In genomic region chr17:60087882-60088669, GRCh38 we compare ENCODE assay signal across 9 cellular contexts. TPM values are rescaled to one million over a fixed set of nuclear protein-coding genes. Genes with fewer than 3 reads are reported as not detected.
DNase-seq lines count a peak whose midpoint lies in the region; ATAC-seq and TF ChIP-seq lines count a peak whose summit lies in the region.
"Had no signal": no experiment of that assay in that cellular context is flagged by ENCODE, and none has a peak within 500 bp of the region (broad histone marks: within the 10 kb centered on the region; RNA-seq: fewer than 3 reads in every experiment).

No MANE protein-coding gene starts in this region.

- H2AFZ ChIP-seq in GM23338 = peak overlapping the region; percentile 16; the same call in 1 of the 2 replicates

- H3K4me3 ChIP-seq in GM23338 (no peak overlapping the region), fibroblast of pulmonary artery (replicated peaks; ENCODE audit: low read depth, low read length) (peak overlapping the region; percentile 34), Caco-2 (ENCODE audit: low read depth, low read length) (no peak overlapping the region)

- H3K9me3 Mint-ChIP-seq in GM23338 (peaks cover 9% of the 10 kb centered on the region), Caco-2 (ENCODE audit: unreplicated experiment) (peaks cover 19% of the 10 kb centered on the region)
- peaks cover 8% of the 10 kb centered on the region for H3K9me3 Mint-ChIP-seq in stimulated activated effector memory CD8-positive, alpha-beta T cell treated with anti-CD3 and anti-CD28 coated beads, Interleukin-12 subunit alpha, Interleukin-12 subunit beta, amount 100 ng/mL, for 72 hours

- H3K4me1 Mint-ChIP-seq in GM23338 = peaks cover 27% of the 10 kb centered on the region
- H3K4me1 Mint-ChIP-seq in stimulated activated effector memory CD8-positive, alpha-beta T cell treated with anti-CD3 and anti-CD28 coated beads, Interleukin-12 subunit alpha, Interleukin-12 subunit beta, amount 100 ng/mL, for 72 hours = no peaks in the 10 kb centered on the region
- H3K4me1 Mint-ChIP-seq in Caco-2 (ENCODE audit: low read depth, unreplicated experiment) = peaks cover 12% of the 10 kb centered on the region

- no peaks in the 10 kb centered on the region for H3F3A ChIP-seq in GM23338 (replicated peaks; ENCODE audit: low read depth)

- DNase-seq in GM23338 (ENCODE audit: low spot score) (peak; percentile 26), RWPE1 (ENCODE audit: low spot score) (peak; percentile 36), fibroblast of pulmonary artery (ENCODE audit: low read depth) (peak; percentile 76), Caco-2 (no peak), GF-D8 (lab: John Stamatoyannopoulos, UW) (no peak)
- peak in 1 of 2 donors; percentile 29 for DNase-seq in stimulated activated effector memory CD8-positive, alpha-beta T cell treated with anti-CD3 and anti-CD28 coated beads, Interleukin-12 subunit alpha, Interleukin-12 subunit beta, amount 100 ng/mL, for 72 hours (ENCODE audit: low spot score in 2 of 2)
- DNase-seq: NCI-H1694 had no signal

- intact Hi-C loops in Caco-2 (cut with micrococcal nuclease; ENCODE audit: unreplicated experiment) = no loop called here

- CTCF ChIA-PET in RWPE1 (lab: Yijun Ruan, JAX) = no interaction called here
- CTCF ChIA-PET in Caco-2 (lab: Charles Lee) = interaction anchor here (0.7 kb wide), 1 partner anchor 14 kb away, joined by 11 read pairs; no protein-coding TSS in a partner anchor

- H3K27ac Mint-ChIP-seq in GM23338 = no peak overlapping the region
- peak overlapping the region; percentile 5 for H3K27ac Mint-ChIP-seq in stimulated activated effector memory CD8-positive, alpha-beta T cell treated with anti-CD3 and anti-CD28 coated beads, Interleukin-12 subunit alpha, Interleukin-12 subunit beta, amount 100 ng/mL, for 72 hours
- no peak overlapping the region for H3K27ac Mint-ChIP-seq in Caco-2 (ENCODE audit: unreplicated experiment)

- H3K36me3 Mint-ChIP-seq in GM23338 (ENCODE audit: low read depth) = peaks cover 8% of the 10 kb centered on the region; the same call in 2 of the 3 replicates
- no peaks in the 10 kb centered on the region for H3K36me3 Mint-ChIP-seq in stimulated activated effector memory CD8-positive, alpha-beta T cell treated with anti-CD3 and anti-CD28 coated beads, Interleukin-12 subunit alpha, Interleukin-12 subunit beta, amount 100 ng/mL, for 72 hours
- H3K36me3 Mint-ChIP-seq in Caco-2 (ENCODE audit: insufficient read depth, unreplicated experiment) = no peaks in the 10 kb centered on the region

- POLR2A ChIA-PET in RWPE1 (lab: Yijun Ruan, JAX; ENCODE audit: low non-redundant PET) (no interaction called here), Caco-2 (lab: Charles Lee) (no interaction called here)

- no peaks in the 10 kb centered on the region for H3K36me3 ChIP-seq in GM23338 (ENCODE audit: insufficient read depth)
- H3K36me3 ChIP-seq in Caco-2 (ENCODE audit: control insufficient read depth, insufficient read depth, low read length) = no peaks in the 10 kb centered on the region

- no TSS peak for BruUV-seq in Caco-2 (replicated peaks; lab: Mats Ljungman, UMichigan)

- H3K4me1 ChIP-seq in GM23338 (ENCODE audit: insufficient read depth) (peaks cover 19% of the 10 kb centered on the region), Caco-2 (no peaks in the 10 kb centered on the region; the same call in 1 of the 2 replicates)

- H3K9me3 ChIP-seq in Caco-2 = peaks cover 12% of the 10 kb centered on the region

- no peaks in the 10 kb centered on the region for H4K20me1 ChIP-seq in GM23338 (replicated peaks; ENCODE audit: insufficient read depth)

- peaks cover 4% of the 10 kb centered on the region for H3K27me3 Mint-ChIP-seq in GM23338 (ENCODE audit: insufficient read depth, low read depth, poor library complexity)
- no peaks in the 10 kb centered on the region for H3K27me3 Mint-ChIP-seq in Caco-2 (ENCODE audit: insufficient read depth, unreplicated experiment)

- H3K9me2 ChIP-seq in GM23338 (ENCODE audit: insufficient read depth) = no peaks in the 10 kb centered on the region

- H3K27ac ChIP-seq in GM23338 (ENCODE audit: low read depth) = no peak overlapping the region
- H3K27ac ChIP-seq in RWPE1 = peak overlapping the region; percentile 83

- H3K27me3 ChIP-seq in GM23338 (ENCODE audit: insufficient read depth) (no peaks in the 10 kb centered on the region), Caco-2 (replicated peaks; ENCODE audit: control insufficient read depth, insufficient read depth, low read length) (no peaks in the 10 kb centered on the region)

- no peak for TF ChIP-seq CTCF in GM23338 (conservative IDR thresholded peaks at IDR 0.05; ENCODE audit: low read depth in 2 of 2)
- TF ChIP-seq CTCF in RWPE1 (conservative IDR thresholded peaks at IDR 0.05; ENCODE audit: low read depth) = no peak
- TF ChIP-seq CTCF in fibroblast of pulmonary artery (IDR thresholded peaks at IDR 0.05; ENCODE audit: low read length, missing control alignments) = no peak
- TF ChIP-seq CTCF in Caco-2 (IDR thresholded peaks at IDR 0.05; ENCODE audit: insufficient read depth in 1 of 2, low read depth in 1 of 2, low read length in 1 of 2, severe bottlenecking in 1 of 2, unreplicated experiment in 1 of 2) = no peak

- peak; percentile 81 for ATAC-seq in GM23338
- no peak for ATAC-seq in stimulated activated effector memory CD8-positive, alpha-beta T cell treated with anti-CD3 and anti-CD28 coated beads, Interleukin-12 subunit alpha, Interleukin-12 subunit beta, amount 100 ng/mL, for 72 hours
- no peak for ATAC-seq in HG03025 (IDR thresholded peaks at IDR 0.05; ENCODE audit: low FRiP score, unreplicated experiment)
- ATAC-seq in GM18498 (IDR thresholded peaks at IDR 0.05; ENCODE audit: unreplicated experiment) = no peak

- H3K4me3 Mint-ChIP-seq in GM23338 (no peak overlapping the region), Caco-2 (ENCODE audit: unreplicated experiment) (no peak overlapping the region)
- H3K4me3 Mint-ChIP-seq in stimulated activated effector memory CD8-positive, alpha-beta T cell treated with anti-CD3 and anti-CD28 coated beads, Interleukin-12 subunit alpha, Interleukin-12 subunit beta, amount 100 ng/mL, for 72 hours = no peak overlapping the region

- no peak overlapping the region for H3K4me2 ChIP-seq in GM23338

- no peaks in the 10 kb centered on the region for H3K79me2 ChIP-seq in GM23338 (replicated peaks; ENCODE audit: insufficient read depth)

TF ChIP-seq in GM23338, 12 proteins besides CTCF, POLR2A, EP300 and RAD21 (continues in another document):
- TF ChIP-seq POLR2AphosphoS5 (IDR thresholded peaks at IDR 0.05; ENCODE audit: low read depth) (no peak), NANOG (IDR thresholded peaks at IDR 0.05; ENCODE audit: borderline replicate concordance) (no peak), ZNF114 (CRISPR knock-in tag; IDR thresholded peaks at IDR 0.05) (no peak), ETS1 (IDR thresholded peaks at IDR 0.05) (no peak), EZH2 (IDR thresholded peaks at IDR 0.05; ENCODE audit: low read depth, unreplicated experiment) (no peak)
- TF ChIP-seq, protein P1, sequence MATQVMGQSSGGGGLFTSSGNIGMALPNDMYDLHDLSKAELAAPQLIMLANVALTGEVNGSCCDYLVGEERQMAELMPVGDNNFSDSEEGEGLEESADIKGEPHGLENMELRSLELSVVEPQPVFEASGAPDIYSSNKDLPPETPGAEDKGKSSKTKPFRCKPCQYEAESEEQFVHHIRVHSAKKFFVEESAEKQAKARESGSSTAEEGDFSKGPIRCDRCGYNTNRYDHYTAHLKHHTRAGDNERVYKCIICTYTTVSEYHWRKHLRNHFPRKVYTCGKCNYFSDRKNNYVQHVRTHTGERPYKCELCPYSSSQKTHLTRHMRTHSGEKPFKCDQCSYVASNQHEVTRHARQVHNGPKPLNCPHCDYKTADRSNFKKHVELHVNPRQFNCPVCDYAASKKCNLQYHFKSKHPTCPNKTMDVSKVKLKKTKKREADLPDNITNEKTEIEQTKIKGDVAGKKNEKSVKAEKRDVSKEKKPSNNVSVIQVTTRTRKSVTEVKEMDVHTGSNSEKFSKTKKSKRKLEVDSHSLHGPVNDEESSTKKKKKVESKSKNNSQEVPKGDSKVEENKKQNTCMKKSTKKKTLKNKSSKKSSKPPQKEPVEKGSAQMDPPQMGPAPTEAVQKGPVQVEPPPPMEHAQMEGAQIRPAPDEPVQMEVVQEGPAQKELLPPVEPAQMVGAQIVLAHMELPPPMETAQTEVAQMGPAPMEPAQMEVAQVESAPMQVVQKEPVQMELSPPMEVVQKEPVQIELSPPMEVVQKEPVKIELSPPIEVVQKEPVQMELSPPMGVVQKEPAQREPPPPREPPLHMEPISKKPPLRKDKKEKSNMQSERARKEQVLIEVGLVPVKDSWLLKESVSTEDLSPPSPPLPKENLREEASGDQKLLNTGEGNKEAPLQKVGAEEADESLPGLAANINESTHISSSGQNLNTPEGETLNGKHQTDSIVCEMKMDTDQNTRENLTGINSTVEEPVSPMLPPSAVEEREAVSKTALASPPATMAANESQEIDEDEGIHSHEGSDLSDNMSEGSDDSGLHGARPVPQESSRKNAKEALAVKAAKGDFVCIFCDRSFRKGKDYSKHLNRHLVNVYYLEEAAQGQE (IDR thresholded peaks at IDR 0.05; ENCODE audit: unreplicated experiment) = no peak

RNA-seq across cellular contexts. Expression of gene HEATR6, which starts 9.4 kb away (rescaled TPM):
- 20.7 and 28.1 TPM in 2 replicates for total RNA-seq in GM23338 (2014; rRNA removed; shearing (Covaris generic))
- polyA plus RNA-seq in GM23338 (2016; fragmentation: Nextera tagmentation; extraction: Ambion mirVana) = 8.4 and 9.8 TPM in 2 replicates
- 18.8 and 20.5 TPM in 2 replicates for total RNA-seq in Caco-2 (2022)

Comparison
In these comparisons a context has a peak if more than half of its experiments do, and no peak if none do; other contexts are left out.
1. DNase-seq: peak in GM23338 (single experiment), RWPE1 (single experiment) and fibroblast of pulmonary artery (single experiment); none in Caco-2 (0 of 2) and GF-D8 (single experiment).